1 cellular context compared by ENCODE assay signal in the genomic region with DNA sequence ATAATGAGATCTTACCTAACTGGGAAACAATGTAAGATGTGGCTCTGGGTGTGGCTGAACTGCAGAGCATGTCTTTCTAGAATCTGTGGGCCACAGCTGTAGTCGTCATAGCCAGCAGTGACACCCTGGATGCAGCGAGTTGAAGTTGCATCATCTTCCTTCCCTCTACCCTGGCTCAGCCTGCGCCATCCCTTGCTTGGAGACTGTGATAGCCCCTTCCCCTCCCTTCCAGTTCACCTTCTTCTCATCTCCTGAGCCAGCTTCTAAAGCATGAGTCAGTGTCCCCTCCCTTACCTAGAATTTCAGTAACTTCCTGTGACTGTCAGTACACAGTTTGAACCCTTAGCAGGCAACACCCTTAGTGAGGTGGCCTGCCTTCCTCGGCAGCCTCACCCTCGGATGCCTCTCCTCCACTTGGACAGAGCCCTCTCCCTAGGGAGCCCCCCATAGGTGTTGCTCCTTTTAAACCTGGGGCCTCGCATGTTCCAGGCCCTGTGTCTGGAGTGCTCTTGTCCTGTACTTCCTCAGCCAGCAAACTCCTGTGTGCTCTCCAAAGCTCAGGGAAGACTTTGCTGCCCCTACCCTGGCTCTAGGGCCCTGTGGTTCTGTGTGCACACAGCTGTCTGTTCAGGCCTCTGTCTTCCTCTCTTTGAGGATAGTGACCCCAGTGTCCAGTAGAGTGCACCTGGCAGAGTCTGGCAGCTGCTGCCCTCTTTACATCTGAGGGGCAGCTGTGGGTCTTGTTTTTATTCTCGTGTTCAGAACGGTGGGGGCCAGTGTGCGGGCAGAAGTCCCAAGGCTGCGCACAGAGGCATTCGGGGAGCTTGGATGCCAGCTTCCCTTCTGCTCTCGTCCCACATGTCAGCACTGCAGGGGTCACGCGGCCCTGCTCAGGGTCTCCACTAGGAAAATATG.
TF ChIP-seq lines count a peak whose summit lies in the region.

No MANE protein-coding gene starts in this region.

TF ChIP-seq in SK-N-SH, 30 proteins besides CTCF, POLR2A, EP300 and RAD21:
- TF ChIP-seq MEF2A (IDR thresholded peaks at IDR 0.05; ENCODE audit: borderline replicate concordance, low read depth) (no peak), FOXM1 (IDR thresholded peaks at IDR 0.05; ENCODE audit: low read depth) (no peak), RXRA (IDR thresholded peaks at IDR 0.05; ENCODE audit: borderline replicate concordance, low read depth) (no peak), MXI1 (IDR thresholded peaks at IDR 0.05; ENCODE audit: low read depth, low read length) (no peak), TAF1 (IDR thresholded peaks at IDR 0.05; ENCODE audit: borderline replicate concordance, low read depth, low read length) (no peak), ZBTB33 (IDR thresholded peaks at IDR 0.05; ENCODE audit: borderline replicate concordance, low read depth) (no peak)
- TF ChIP-seq, protein P1, sequence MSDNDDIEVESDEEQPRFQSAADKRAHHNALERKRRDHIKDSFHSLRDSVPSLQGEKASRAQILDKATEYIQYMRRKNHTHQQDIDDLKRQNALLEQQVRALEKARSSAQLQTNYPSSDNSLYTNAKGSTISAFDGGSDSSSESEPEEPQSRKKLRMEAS (IDR thresholded peaks at IDR 0.05; ENCODE audit: low read depth), result no peak
- TF ChIP-seq, protein P2, sequence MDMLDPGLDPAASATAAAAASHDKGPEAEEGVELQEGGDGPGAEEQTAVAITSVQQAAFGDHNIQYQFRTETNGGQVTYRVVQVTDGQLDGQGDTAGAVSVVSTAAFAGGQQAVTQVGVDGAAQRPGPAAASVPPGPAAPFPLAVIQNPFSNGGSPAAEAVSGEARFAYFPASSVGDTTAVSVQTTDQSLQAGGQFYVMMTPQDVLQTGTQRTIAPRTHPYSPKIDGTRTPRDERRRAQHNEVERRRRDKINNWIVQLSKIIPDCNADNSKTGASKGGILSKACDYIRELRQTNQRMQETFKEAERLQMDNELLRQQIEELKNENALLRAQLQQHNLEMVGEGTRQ (IDR thresholded peaks at IDR 0.05; ENCODE audit: borderline replicate concordance, low read depth, low read length), result no peak
